Comparison of ENCODE assay signal across 19 cellular contexts in genomic region chr14:43901950-43902349, GRCh38.
DNase-seq lines count a peak whose midpoint lies in the region; ATAC-seq, FAIRE-seq and TF ChIP-seq lines count a peak whose summit lies in the region.
"Had no signal": no experiment of that assay in that cellular context is flagged by ENCODE, and none has a peak within 500 bp of the region (broad histone marks: within the 10 kb centered on the region; RNA-seq: fewer than 3 reads in every experiment).

No MANE protein-coding gene starts in this region.

- peaks cover 4% of the 10 kb centered on the region for H3K27me3 Mint-ChIP-seq in nephron (ENCODE audit: low read depth)
- H3K27me3 Mint-ChIP-seq in natural killer cell (ENCODE audit: low read depth in 2 of 2), result no peaks in the 10 kb centered on the region
- H3K27me3 Mint-ChIP-seq: CD4-positive, CD25-positive, alpha-beta regulatory T cell; IgD-negative memory B cell had no signal

- H3K36me3 Mint-ChIP-seq in nephron (ENCODE audit: low read depth) (no peaks in the 10 kb centered on the region), natural killer cell (no peaks in the 10 kb centered on the region)
- H3K36me3 Mint-ChIP-seq: CD4-positive, CD25-positive, alpha-beta regulatory T cell; IgD-negative memory B cell had no signal

- H3K4me1 Mint-ChIP-seq in nephron, result peaks cover 20% of the 10 kb centered on the region
- H3K4me1 Mint-ChIP-seq in natural killer cell, result no peaks in the 10 kb centered on the region
- H3K4me1 Mint-ChIP-seq: CD4-positive, CD25-positive, alpha-beta regulatory T cell; IgD-negative memory B cell had no signal

- H3K4me3 ChIP-seq in LNCaP clone FGC (ENCODE audit: low read depth, low read length), result no peak overlapping the region
- H3K4me3 ChIP-seq: SJSA1 had no signal

- ATAC-seq in natural killer cell (no peak), GM21447 (IDR thresholded peaks at IDR 0.05; ENCODE audit: unreplicated experiment) (no peak)
- ATAC-seq: Right ventricle myocardium inferior had no signal

- intact Hi-C loops in natural killer cell (cut with micrococcal nuclease), result no loop called here

- H3K4me3 Mint-ChIP-seq in nephron (no peak overlapping the region), natural killer cell (no peak overlapping the region)
- H3K4me3 Mint-ChIP-seq: CD4-positive, CD25-positive, alpha-beta regulatory T cell; IgD-negative memory B cell had no signal

- FAIRE-seq in endometrium (lab: Jason Lieb, UNC), result peak; percentile 18
- FAIRE-seq: G401.6, GM19239, RCC 7860 had no signal

- TF ChIP-seq CTCF in LNCaP clone FGC (IDR thresholded peaks at IDR 0.05; ENCODE audit: control insufficient read depth, extremely low read depth, insufficient read depth) (no peak), nephron (IDR thresholded peaks at IDR 0.05; ENCODE audit: unreplicated experiment in 3 of 3) (no peak), natural killer cell (IDR thresholded peaks at IDR 0.05) (no peak)

- DNase-seq in COLO829 (ENCODE audit: low spot score), result peak; percentile 53
- peak; percentile 71 for DNase-seq in LNCaP clone FGC (ENCODE audit: low read depth)
- DNase-seq in SKM-1 (lab: John Stamatoyannopoulos, UW; ENCODE audit: unreplicated experiment), result no peak
- no peak for DNase-seq in natural killer cell
- DNase-seq: CD4-positive, CD25-positive, alpha-beta regulatory T cell; COR-L47; NCI-H1694 treated with DMSO at 0.1 percent for 48 hours; NCI-H2081 treated with DMSO at 0.1 percent for 48 hours; NCI-H2171 treated with DMSO at 0.1 percent for 48 hours; NCI-H524 treated with DMSO at 0.1 percent for 48 hours had no signal

- H3K9me3 Mint-ChIP-seq in nephron (no peaks in the 10 kb centered on the region), natural killer cell (peaks cover 0 to 9% of the 10 kb centered on the region in 2 donors)

- H3K27ac Mint-ChIP-seq in nephron (peak overlapping the region in 2 of 3 experiments; percentile 14 to 57), natural killer cell (no peak overlapping the region)
- H3K27ac Mint-ChIP-seq: CD4-positive, CD25-positive, alpha-beta regulatory T cell; IgD-negative memory B cell had no signal

Comparison
In these comparisons a context has a peak if more than half of its experiments do, and no peak if none do; other contexts are left out.
1. DNase-seq: peak in COLO829 (single experiment) and LNCaP clone FGC (single experiment); none in SKM-1 (single experiment) and natural killer cell (single experiment).
2. H3K27ac Mint-ChIP-seq: peak in nephron (2 of 3); none in natural killer cell (0 of 2).